In the genomic region with DNA sequence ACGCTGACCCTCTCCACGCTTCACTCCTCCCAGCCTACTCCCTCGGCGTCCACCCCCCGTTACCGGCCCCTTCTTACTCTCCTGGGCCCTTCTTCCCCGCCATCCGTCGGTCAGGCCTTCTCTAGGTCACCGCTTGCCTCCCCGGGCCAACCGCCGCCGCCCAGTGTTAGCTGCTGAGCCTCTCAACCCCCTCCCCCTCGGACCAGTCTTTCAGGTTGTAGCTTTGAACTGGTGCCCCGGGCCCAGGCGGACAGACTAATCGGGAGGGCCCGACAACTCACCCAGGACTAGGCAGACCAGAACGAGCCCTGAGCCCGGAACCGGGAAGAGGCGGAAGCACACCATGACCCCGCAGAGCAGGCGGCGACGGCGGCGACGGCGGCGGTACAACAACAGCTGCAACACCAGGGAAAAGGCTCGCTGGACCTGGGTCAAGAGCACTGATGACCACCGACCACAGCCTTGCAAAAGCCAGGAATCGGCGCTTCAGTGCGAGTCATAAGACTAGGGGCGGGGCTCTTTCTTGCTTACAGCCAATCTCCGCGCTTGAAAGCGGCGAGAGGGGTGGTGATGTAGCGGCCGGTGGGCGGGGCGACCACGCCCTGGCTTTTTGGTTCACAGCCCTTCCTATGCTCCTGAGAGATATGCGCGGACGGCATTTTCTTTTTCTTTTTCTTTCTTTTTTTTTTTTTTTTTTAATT, we compare ENCODE assay signal across 8 cellular contexts. TPM values are rescaled to one million over a fixed set of nuclear protein-coding genes. Genes with fewer than 3 reads are reported as not detected.
DNase-seq lines count a peak whose midpoint lies in the region; ATAC-seq, FAIRE-seq and TF ChIP-seq lines count a peak whose summit lies in the region.

A gene (minus strand): TSS at position 472 of the 701 bp plus-strand sequence. CDS start 127 bp downstream, at position 345.

- H3K56ac ChIP-seq in IMR-90 (ENCODE audit: extremely low read depth, insufficient read depth, low read length) = peak within 1 kb of the TSS; percentile 35; the same call in 1 of the 2 replicates

- no peak within 1 kb of the TSS for H2AK5ac ChIP-seq in IMR-90 (ENCODE audit: low read depth, low read length)

- no peak within 1 kb of the TSS for H4K5ac ChIP-seq in IMR-90 (ENCODE audit: low read depth, low read length)

- peak within 1 kb of the TSS in 1 of 2 experiments; percentile 74; a peak in 2 of 4 replicates for H4K8ac ChIP-seq in IMR-90 (ENCODE audit: low read depth in 2 of 2, low read length in 2 of 2)

- peak within 1 kb of the TSS; percentile 3; the same call in 1 of the 2 replicates for H2BK120ac ChIP-seq in IMR-90 (ENCODE audit: low read depth, low read length)

- BruUV-seq in IMR-90 (replicated peaks; lab: Mats Ljungman, UMichigan) (no TSS peak), OCI-LY7 (replicated peaks; lab: Mats Ljungman, UMichigan) (no TSS peak), endothelial cell of umbilical vein (replicated peaks; lab: Mats Ljungman, UMichigan) (TSS peak; percentile 47)

- no peak within 1 kb of the TSS for H2BK5ac ChIP-seq in IMR-90 (ENCODE audit: low read depth, low read length, poor library complexity, severe bottlenecking)

- H4K91ac ChIP-seq in IMR-90 (ENCODE audit: insufficient read depth, low read depth, low read length) = no peak within 1 kb of the TSS

- H3K27ac ChIP-seq in IMR-90 (ENCODE audit: insufficient read depth, low read length) (peak within 1 kb of the TSS; percentile 48), OCI-LY7 (ENCODE audit: low read depth, low read length, poor library complexity, severe bottlenecking) (peak within 1 kb of the TSS; percentile 53), endothelial cell of umbilical vein (ENCODE audit: insufficient read depth, low read depth, low read length) (peak within 1 kb of the TSS; percentile 87)

- peaks cover 0 to 16% of the 10 kb centered on the region in 2 experiments; a peak in 2 of 4 replicates for H3K79me1 ChIP-seq in IMR-90 (ENCODE audit: low read depth in 1 of 2, low read length in 2 of 2)

- TF ChIP-seq POLR2A in IMR-90 (IDR thresholded peaks at IDR 0.05; ENCODE audit: low read depth, low read length) (peak; percentile 85), endothelial cell of umbilical vein (IDR thresholded peaks at IDR 0.05; ENCODE audit: low read depth, low read length) (peak; percentile 82)

- peak within 1 kb of the TSS; percentile 78 for H3K9ac ChIP-seq in IMR-90 (ENCODE audit: low read depth, low read length)
- peak within 1 kb of the TSS; percentile 94 for H3K9ac ChIP-seq in endothelial cell of umbilical vein (replicated peaks; ENCODE audit: extremely low read depth, insufficient read depth, low read length)

- peaks cover 2% of the 10 kb centered on the region; the same call in 1 of the 2 replicates for H3K27me3 ChIP-seq in IMR-90 (ENCODE audit: control insufficient read depth, insufficient read depth, low read length)
- no peaks in the 10 kb centered on the region for H3K27me3 ChIP-seq in endothelial cell of umbilical vein (ENCODE audit: control insufficient read depth in 2 of 2, insufficient read depth in 2 of 2, low read length in 2 of 2)

- H2BK15ac ChIP-seq in IMR-90 (ENCODE audit: low read depth, low read length) = no peak within 1 kb of the TSS

- H3K9me1 ChIP-seq in IMR-90 (ENCODE audit: insufficient read depth, low read length) (no peaks in the 10 kb centered on the region), endothelial cell of umbilical vein (replicated peaks; ENCODE audit: control insufficient read depth, extremely low read depth, insufficient read depth, low read length) (no peaks in the 10 kb centered on the region)

- H3K4me1 ChIP-seq in IMR-90 (ENCODE audit: control insufficient read depth, insufficient read depth, low read length) (no peaks in the 10 kb centered on the region), OCI-LY7 (ENCODE audit: insufficient read depth, low read length, poor library complexity, severe bottlenecking) (peaks cover 9% of the 10 kb centered on the region), endothelial cell of umbilical vein (ENCODE audit: control insufficient read depth, extremely low read depth, insufficient read depth, low read length) (peaks cover 10% of the 10 kb centered on the region)

- H2AK9ac ChIP-seq in IMR-90 (replicated peaks; ENCODE audit: low read depth, low read length, poor library complexity) = peak within 1 kb of the TSS; percentile 78

- H2BK20ac ChIP-seq in IMR-90 (ENCODE audit: low read depth, low read length) = no peak within 1 kb of the TSS

- TF ChIP-seq RAD21 in IMR-90 (IDR thresholded peaks at IDR 0.05; ENCODE audit: low read length) = no peak

- peak; percentile 81 for FAIRE-seq in endothelial cell of umbilical vein (lab: Jason Lieb, UNC)

- CTCF ChIA-PET in IMR-90 (lab: Yijun Ruan, JAX) (interaction anchor here (1.0 kb wide), 1 partner anchor 30 kb away, joined by 4 read pairs; no protein-coding TSS in a partner anchor), OCI-LY7 (lab: Charles Lee; ENCODE audit: unreplicated experiment) (interaction anchor here (0.7 kb wide), 1 partner anchor 17 kb away, joined by 3 read pairs; no protein-coding TSS in a partner anchor), endothelial cell of umbilical vein (lab: Charles Lee) (interaction anchor here (0.6 to 2.1 kb wide), 2 partner anchors 15 to 17 kb away, joined by 3 to 7 read pairs; no protein-coding TSS in a partner anchor)

- POLR2A ChIA-PET in IMR-90 (lab: Charles Lee; ENCODE audit: unreplicated experiment) (interaction anchor here (0.7 kb wide), 1 partner anchor 183 kb away, joined by 3 read pairs; no protein-coding TSS in a partner anchor), OCI-LY7 (lab: Charles Lee) (interaction anchor here (0.9 to 1.6 kb wide), 5 partner anchors 8 to 284 kb away, joined by 3 to 8 read pairs (median 3); no protein-coding TSS in a partner anchor), endothelial cell of umbilical vein (lab: Charles Lee) (interaction anchor here (0.6 kb wide), 1 partner anchor 50 kb away, joined by 3 read pairs; no protein-coding TSS in a partner anchor)

- H3K79me2 ChIP-seq in OCI-LY7 (ENCODE audit: insufficient read depth, low read depth, low read length) = peaks cover 44% of the 10 kb centered on the region; the same call in 1 of the 2 replicates
- peaks cover 42% of the 10 kb centered on the region for H3K79me2 ChIP-seq in endothelial cell of umbilical vein (ENCODE audit: control insufficient read depth, insufficient read depth, low read length)

- intact Hi-C loops in IMR-90 (cut with micrococcal nuclease) = loop anchor here (5.0 kb wide), 2 partner anchors 102 to 217 kb away; a partner anchor contains a TSS
- intact Hi-C loops in OCI-LY7 (cut with micrococcal nuclease; ENCODE audit: unreplicated experiment) = loop anchor here (1.0 to 5.0 kb wide), 2 partner anchors 16 to 217 kb away; a partner anchor contains a TSS
- intact Hi-C loops in endothelial cell of umbilical vein (cut with micrococcal nuclease) = loop anchor here (1.0 to 2.0 kb wide), 2 partner anchors 14 to 16 kb away; no protein-coding TSS in a partner anchor

- no peak within 1 kb of the TSS; the same call in 1 of the 2 replicates for H3K18ac ChIP-seq in IMR-90 (ENCODE audit: low read depth, low read length)

- DNase-seq in DMS 273 treated with DMSO at 0.1 percent for 48 hours (lab: John Stamatoyannopoulos, UW) (peak; percentile 64), IMR-90 (peak; percentile 86), OCI-LY7 (ENCODE audit: low spot score) (peak; percentile 90), activated T-cell treated with anti-CD3 and anti-CD28 coated beads for 1 hour (ENCODE audit: low read depth) (peak; percentile 64), endothelial cell of umbilical vein (ENCODE audit: low read depth, low spot score) (peak; percentile 86), middle frontal gyrus (ENCODE audit: extremely low spot score, low spot score) (peak; percentile 78)
- DNase-seq in stimulated activated CD8-positive, alpha-beta memory T cell treated with anti-CD3 and anti-CD28 coated beads, Interleukin-2, amount 100 ng/mL, for 1 hour (ENCODE audit: low read depth in 2 of 2) = peak; percentile 56 to 64

- H3K9me3 ChIP-seq in IMR-90 (ENCODE audit: control insufficient read depth, insufficient read depth, low read length) = no peaks in the 10 kb centered on the region
- no peaks in the 10 kb centered on the region for H3K9me3 ChIP-seq in OCI-LY7 (ENCODE audit: low read length)
- H3K9me3 ChIP-seq in endothelial cell of umbilical vein (replicated peaks; ENCODE audit: control insufficient read depth, insufficient read depth, low read length) = no peaks in the 10 kb centered on the region

- peak within 1 kb of the TSS; percentile 85 for H2AFZ ChIP-seq in IMR-90 (replicated peaks; ENCODE audit: low read length, poor library complexity)
- H2AFZ ChIP-seq in OCI-LY7 (ENCODE audit: low read length) = peak within 1 kb of the TSS; percentile 72; the same call in 1 of the 2 replicates
- H2AFZ ChIP-seq in endothelial cell of umbilical vein (ENCODE audit: low read depth, low read length) = peak within 1 kb of the TSS; percentile 71

- 39% methylated on average over 26 of the region's 50 CpGs; no CpG with 5 or more reads in 1 of the 2 experiments for WGBS in IMR-90 (ENCODE audit: extremely low coverage in 2 of 2, insufficient read length in 1 of 2), 2 experiments

- TF ChIP-seq CTCF in IMR-90 (conservative IDR thresholded peaks at IDR 0.05; ENCODE audit: low read depth, low read length) = no peak
- TF ChIP-seq CTCF in OCI-LY7 (conservative IDR thresholded peaks at IDR 0.05; ENCODE audit: low read length) = no peak
- no peak for TF ChIP-seq CTCF in endothelial cell of umbilical vein (IDR thresholded peaks at IDR 0.05; ENCODE audit: extremely low read depth in 1 of 2, insufficient read depth in 1 of 2, low read depth in 1 of 2, low read length in 2 of 2)

- H3K4ac ChIP-seq in IMR-90 (ENCODE audit: low read depth, low read length) = peak within 1 kb of the TSS; percentile 69; the same call in 1 of the 2 replicates

- H4K20me1 ChIP-seq in IMR-90 (ENCODE audit: insufficient read depth, low read length) (peaks cover 8% of the 10 kb centered on the region; the same call in 1 of the 2 replicates), OCI-LY7 (ENCODE audit: insufficient read depth, low read length) (no peaks in the 10 kb centered on the region), endothelial cell of umbilical vein (replicated peaks; ENCODE audit: control insufficient read depth, extremely low read depth, insufficient read depth, low read length) (no peaks in the 10 kb centered on the region)

- no peaks in the 10 kb centered on the region for H3K9me2 ChIP-seq in OCI-LY7 (ENCODE audit: insufficient read depth, low read length)

- dilution Hi-C loops in IMR-90 (cut with HindIII; ENCODE audit: low sequenced_read_pairs, unreplicated experiment) (no loop called here), endothelial cell of umbilical vein (cut with MboI; ENCODE audit: extremely low pct_ligation_motif_present, low sequenced_read_pairs) (no loop called here)

- in situ Hi-C loops in IMR-90 (cut with MboI; ENCODE audit: low sequenced_read_pairs) = no loop called here

- H3K14ac ChIP-seq in IMR-90 (replicated peaks; ENCODE audit: low read depth, low read length) = peak within 1 kb of the TSS; percentile 63

- peak; percentile 97 for ATAC-seq in GM21529 (IDR thresholded peaks at IDR 0.05; ENCODE audit: unreplicated experiment)
- ATAC-seq in IMR-90 (ENCODE audit: low read depth) = peak; percentile 97

- H3K36me3 ChIP-seq in IMR-90 (ENCODE audit: control insufficient read depth, insufficient read depth, low read length) (no peaks in the 10 kb centered on the region), OCI-LY7 (ENCODE audit: insufficient read depth, low read length) (no peaks in the 10 kb centered on the region), endothelial cell of umbilical vein (ENCODE audit: control insufficient read depth in 2 of 2, extremely low read depth in 1 of 2, insufficient read depth in 2 of 2, low read length in 2 of 2) (no peaks in the 10 kb centered on the region)

- H3K4me3 ChIP-seq in IMR-90 (ENCODE audit: insufficient read depth, low read depth, low read length) (peak within 1 kb of the TSS; percentile 64), OCI-LY7 (ENCODE audit: low read depth, low read length, poor library complexity, severe bottlenecking) (peak within 1 kb of the TSS; percentile 75), endothelial cell of umbilical vein (replicated peaks in 1 of 3; ENCODE audit: insufficient read depth in 1 of 3, low read depth in 1 of 3, low read length in 3 of 3) (peak within 1 kb of the TSS; percentile 43 to 95 (median 86))

- H3K23ac ChIP-seq in IMR-90 (ENCODE audit: low read depth, low read length) = peak within 1 kb of the TSS; percentile 88

- H3K4me2 ChIP-seq in IMR-90 (ENCODE audit: low read depth, low read length) (peak within 1 kb of the TSS; percentile 82), OCI-LY7 (ENCODE audit: low read length) (peak within 1 kb of the TSS; percentile 80), endothelial cell of umbilical vein (ENCODE audit: insufficient read depth, low read length) (peak within 1 kb of the TSS; percentile 70)

RNA-seq across cellular contexts. Expression of the gene that starts here (rescaled TPM):
- total RNA-seq in IMR-90 (2012; rRNA removed) (114 and 129 TPM in 2 replicates), OCI-LY7 (2022) (39.6 and 45.2 TPM in 2 replicates), endothelial cell of umbilical vein (128 and 135 TPM in 2 replicates)
- polyA plus RNA-seq in IMR-90 (2012; rRNA removed) (71.8 and 78.1 TPM in 2 replicates), endothelial cell of umbilical vein (104 and 108 TPM in 2 replicates)
- 17.4 and 27.4 TPM in 2 replicates for polyA plus RNA-seq in IMR-90 (2012; cell fraction: cytosol; rRNA removed)
- 6.0 and 36.8 TPM in 2 replicates for polyA plus RNA-seq in IMR-90 (2012; cell fraction: nucleus; rRNA removed; ENCODE audit: low replicate concordance)
- 12.2 and 17.9 TPM in 2 replicates for total RNA-seq in OCI-LY7 (2014; rRNA removed; shearing (Covaris generic))
- polyA plus RNA-seq in endothelial cell of umbilical vein (2011; cell fraction: cytosol; rRNA removed) = 92.3 and 105 TPM in 2 replicates
- polyA plus RNA-seq in endothelial cell of umbilical vein (2011; cell fraction: nucleus; rRNA removed) = 52.6 and 59.5 TPM in 2 replicates
- 167 and 170 TPM in 2 replicates for polyA plus RNA-seq in endothelial cell of umbilical vein (2012)
- 114 and 129 TPM in 2 replicates for polyA minus RNA-seq in endothelial cell of umbilical vein
- 39.7 TPM for polyA minus RNA-seq in endothelial cell of umbilical vein (2011; cell fraction: cytosol; rRNA and poly(A)+ RNA removed)
- 46.2 and 64.7 TPM in 2 replicates for polyA minus RNA-seq in endothelial cell of umbilical vein (2011; cell fraction: nucleus; rRNA and poly(A)+ RNA removed)

Comparison
In these comparisons a context has a peak if more than half of its experiments do, and no peak if none do; other contexts are left out.
1. Peak in every context shown above with its lines: DNase-seq, ATAC-seq, H3K4me3 ChIP-seq and H3K27ac ChIP-seq.